ENCODE assay signal across 8 cellular contexts in the genomic region with DNA sequence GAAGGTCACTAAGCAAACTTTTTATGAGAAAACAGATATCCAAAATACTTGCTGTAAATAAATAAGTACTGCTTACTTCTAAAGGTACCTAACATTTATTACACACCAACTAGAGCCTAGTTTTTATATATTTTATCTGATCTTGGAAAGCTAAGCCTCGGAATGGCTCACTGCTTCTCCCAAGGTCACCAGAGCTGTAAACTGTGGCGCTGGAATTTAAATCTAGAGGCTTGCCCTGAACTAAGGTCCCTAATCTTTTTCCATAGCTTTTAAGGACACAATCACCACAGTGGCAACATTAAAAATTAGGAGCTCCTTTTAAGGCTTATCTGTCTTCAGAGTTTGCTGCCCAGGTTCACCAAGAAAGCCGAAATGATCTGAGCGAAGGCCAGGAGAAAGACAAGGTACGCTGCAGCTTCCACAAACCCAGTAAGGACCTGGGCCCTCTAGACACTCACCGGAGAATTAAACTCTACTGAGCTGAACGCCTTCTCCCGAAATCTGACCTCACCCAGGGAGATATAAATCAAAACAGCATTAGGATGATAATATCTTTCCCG. TPM values are rescaled to one million over a fixed set of nuclear protein-coding genes. Genes with fewer than 3 reads are reported as not detected.
DNase-seq lines count a peak whose midpoint lies in the region; ATAC-seq and TF ChIP-seq lines count a peak whose summit lies in the region.

No MANE protein-coding gene starts in this region.

- H3K4me3 ChIP-seq in Peyer's patch: peak overlapping the region; percentile 46 to 65 (median 62)

- POLR2A ChIA-PET in naive thymus-derived CD8-positive, alpha-beta T cell (lab: Charles Lee): interaction anchor here (0.7 to 2.9 kb wide), 5 partner anchors 9 to 349 kb away, joined by 3 to 23 read pairs (median 5); a partner anchor contains a TSS

- H3K27ac ChIP-seq in Peyer's patch: peak overlapping the region; percentile 70 to 85 (median 78)
- H3K27ac ChIP-seq in epithelial cell of prostate: peak overlapping the region; percentile 66

- H3K4me1 Mint-ChIP-seq in naive thymus-derived CD8-positive, alpha-beta T cell: peaks cover 5 to 39% (median 37%) of the 10 kb centered on the region in 4 donors

- TF ChIP-seq POLR2A in Peyer's patch (IDR thresholded peaks at IDR 0.05): no peak

- H3K36me3 ChIP-seq in Peyer's patch: peaks cover 0 to 4% (median 0%) of the 10 kb centered on the region in 3 donors

- H3K27ac Mint-ChIP-seq in naive thymus-derived CD8-positive, alpha-beta T cell: peak overlapping the region; percentile 65 to 96 (median 93)

- no peaks in the 10 kb centered on the region for H3K9me3 ChIP-seq in Peyer's patch

- H3K27me3 Mint-ChIP-seq in naive thymus-derived CD8-positive, alpha-beta T cell: no peaks in the 10 kb centered on the region

- no peak for TF ChIP-seq CTCF in Peyer's patch (IDR thresholded peaks at IDR 0.05)

- no peaks in the 10 kb centered on the region for H3K9me3 Mint-ChIP-seq in naive thymus-derived CD8-positive, alpha-beta T cell

- H3K4me3 Mint-ChIP-seq in naive thymus-derived CD8-positive, alpha-beta T cell: peak overlapping the region; percentile 88 to 100 (median 97)

- H3K36me3 Mint-ChIP-seq in naive thymus-derived CD8-positive, alpha-beta T cell: no peaks in the 10 kb centered on the region

- ATAC-seq in naive thymus-derived CD8-positive, alpha-beta T cell: peak; percentile 15 to 25
- ATAC-seq in HG03095 (IDR thresholded peaks at IDR 0.05; ENCODE audit: unreplicated experiment): no peak

- no peaks in the 10 kb centered on the region for H3K27me3 ChIP-seq in Peyer's patch

- DNase-seq in EH (ENCODE audit: low read depth): peak; percentile 35
- DNase-seq in HCEC 1CT: peak; percentile 14
- DNase-seq in Peyer's patch: no peak
- DNase-seq in epithelial cell of prostate (ENCODE audit: low read depth, low spot score): no peak
- DNase-seq in naive thymus-derived CD8-positive, alpha-beta T cell: no peak
- no peak for DNase-seq in NCI-H2081 treated with DMSO at 0.1 percent for 48 hours (lab: John Stamatoyannopoulos, UW)
- no peak for DNase-seq in effector CD8-positive, alpha-beta T cell (lab: John Stamatoyannopoulos, UW)

- peaks cover 0 to 3% (median 1%) of the 10 kb centered on the region in 4 donors for H3K4me1 ChIP-seq in Peyer's patch

RNA-seq across cellular contexts. Expression of a gene that starts 0.6 kb away (rescaled TPM):
- total RNA-seq in Peyer's patch: 10 to 100 TPM; 21.5 to 52.0 (median 28.4) TPM
- total RNA-seq in naive thymus-derived CD8-positive, alpha-beta T cell: 10 to 100 TPM; 26.6 to 28.4 TPM
- 10 to 100 TPM; 15.7 to 21.6 (median 18.5) TPM for polyA plus RNA-seq in naive thymus-derived CD8-positive, alpha-beta T cell

RNA-seq across cellular contexts. Expression of a gene that starts 11.0 kb away (rescaled TPM):
- total RNA-seq in Peyer's patch: 10 to 100 TPM in 3 of 4 donors, 1 to 10 TPM in 1; 7.7 to 39.6 (median 14.2) TPM
- 10 to 100 TPM; 21.6 to 22.9 TPM for total RNA-seq in naive thymus-derived CD8-positive, alpha-beta T cell
- polyA plus RNA-seq in naive thymus-derived CD8-positive, alpha-beta T cell: 10 to 100 TPM in 1 of 3 donors, 1 to 10 TPM in 2; 8.8 to 13.6 (median 9.6) TPM

RNA-seq across cellular contexts. Expression of a gene that starts 26.7 kb away (rescaled TPM):
- 10 to 100 TPM in 3 of 4 donors, 1 to 10 TPM in 1; 9.1 to 13.2 (median 11.6) TPM for total RNA-seq in Peyer's patch
- 10 to 100 TPM; 22.8 to 23.5 TPM for total RNA-seq in naive thymus-derived CD8-positive, alpha-beta T cell
- 10 to 100 TPM; 16.1 to 22.3 (median 18.7) TPM for polyA plus RNA-seq in naive thymus-derived CD8-positive, alpha-beta T cell

Comparison
In these comparisons a context has a peak if more than half of its experiments do, and no peak if none do; other contexts are left out.
1. DNase-seq: peak in EH (single experiment) and HCEC 1CT (single experiment); none in Peyer's patch (0 of 3), epithelial cell of prostate (single experiment), naive thymus-derived CD8-positive, alpha-beta T cell (0 of 10), NCI-H2081 treated with DMSO at 0.1 percent for 48 hours (single experiment) and effector CD8-positive, alpha-beta T cell (single experiment).